In the genomic region with DNA sequence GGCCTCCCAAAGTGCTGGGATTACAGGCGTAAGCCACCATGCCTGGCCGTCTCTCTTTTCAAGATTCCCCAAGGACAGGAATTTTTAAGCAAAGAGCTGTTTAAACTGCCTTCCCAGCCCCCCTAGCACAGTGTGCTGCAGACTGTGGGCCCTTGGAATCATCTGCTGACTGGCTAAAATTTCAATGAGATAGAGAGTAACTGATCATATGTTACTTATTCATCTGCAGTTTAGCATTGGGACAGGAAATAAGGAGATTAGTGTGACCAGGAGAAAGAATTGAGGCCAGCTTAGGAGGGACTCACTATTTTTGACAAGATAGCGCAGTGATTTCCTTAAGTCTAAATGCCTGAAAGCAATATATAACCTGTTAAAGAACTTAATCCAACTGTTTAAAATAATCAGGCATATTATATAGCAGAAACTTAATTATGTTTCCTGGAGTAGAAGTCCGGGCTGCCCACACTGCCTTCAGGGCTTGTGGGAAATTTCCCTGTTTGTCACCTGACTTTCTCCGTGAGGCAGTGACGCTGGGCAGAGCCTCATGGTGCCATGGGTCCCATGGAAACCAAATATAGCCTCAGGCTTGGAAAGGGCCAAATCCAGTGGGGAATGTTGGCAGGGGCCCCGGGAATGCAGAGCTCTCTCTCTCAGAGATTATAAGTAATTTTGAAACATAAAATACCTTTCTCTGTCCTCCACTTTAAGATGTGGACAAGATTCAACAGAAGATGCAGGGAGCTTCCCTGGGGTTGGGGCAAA, we compare ENCODE assay signal across 11 cellular contexts. TPM values are rescaled to one million over a fixed set of nuclear protein-coding genes. Genes with fewer than 3 reads are reported as not detected.
DNase-seq lines count a peak whose midpoint lies in the region; ATAC-seq and TF ChIP-seq lines count a peak whose summit lies in the region.
"Had no signal": no experiment of that assay in that cellular context is flagged by ENCODE, and none has a peak within 500 bp of the region (broad histone marks: within the 10 kb centered on the region; RNA-seq: fewer than 3 reads in every experiment).

No MANE protein-coding gene starts in this region.

- CTCF ChIA-PET in SK-N-SH (lab: Yijun Ruan, JAX): interaction anchor here (1.4 to 3.2 kb wide), 2 partner anchors 21 to 45 kb away, joined by 11 to 28 read pairs; no protein-coding TSS in a partner anchor

- no peaks in the 10 kb centered on the region for H3K27me3 ChIP-seq in GM23248 (replicated peaks; ENCODE audit: insufficient read depth)
- H3K27me3 ChIP-seq in SK-N-SH (ENCODE audit: insufficient read depth): no peaks in the 10 kb centered on the region; the same call in 1 of the 2 replicates
- H3K27me3 ChIP-seq in gastroesophageal sphincter: no peaks in the 10 kb centered on the region
- no peaks in the 10 kb centered on the region for H3K27me3 ChIP-seq in effector memory CD4-positive, alpha-beta T cell (replicated peaks; ENCODE audit: control insufficient read depth, insufficient read depth, low read length, poor library complexity, severe bottlenecking)

- TF ChIP-seq POLR2A in gastroesophageal sphincter (IDR thresholded peaks at IDR 0.05): no peak

- in situ Hi-C loops in GM23248 (cut with MboI): no loop called here

- intact Hi-C loops in activated T-helper 1 cell treated with anti-CD3 and anti-CD28 coated beads, Interleukin-12 subunit alpha, Interleukin-12 subunit beta, Interleukin-2, Interleukin-4 antibody, amounts not matched to agents 30 ng/mL and 10 ng/mL and 1 ng/mL, durations not matched to agents 14 hours and 24 hours and 36 hours (cut with micrococcal nuclease): no loop called here

- H3K36me3 ChIP-seq in GM23248 (ENCODE audit: low read depth) (no peaks in the 10 kb centered on the region), SK-N-SH (replicated peaks in 1 of 2; ENCODE audit: control insufficient read depth in 1 of 2, insufficient read depth in 2 of 2, low read length in 1 of 2) (no peaks in the 10 kb centered on the region), gastroesophageal sphincter (peaks cover 0 to 52% of the 10 kb centered on the region in 2 donors)
- no peaks in the 10 kb centered on the region for H3K36me3 ChIP-seq in effector memory CD4-positive, alpha-beta T cell (ENCODE audit: control insufficient read depth, insufficient read depth, low read length)

- H3K4me3 ChIP-seq in GM23248 (no peak overlapping the region), SK-N-SH (ENCODE audit: low read depth in 2 of 2, low read length in 1 of 2) (no peak overlapping the region), gastroesophageal sphincter (no peak overlapping the region)
- H3K4me3 ChIP-seq in effector memory CD4-positive, alpha-beta T cell (ENCODE audit: insufficient read depth, low read depth, low read length, poor library complexity, severe bottlenecking): no peak overlapping the region

- TF ChIP-seq CTCF in SK-N-SH (IDR thresholded peaks at IDR 0.05): no peak
- TF ChIP-seq CTCF in gastroesophageal sphincter (IDR thresholded peaks at IDR 0.05): no peak

- no peak overlapping the region for H3K27ac Mint-ChIP-seq in activated T-helper 1 cell treated with anti-CD3 and anti-CD28 coated beads, Interleukin-12 subunit alpha, Interleukin-12 subunit beta, Interleukin-2, Interleukin-4 antibody, amounts not matched to agents 30 ng/mL and 10 ng/mL and 1 ng/mL, durations not matched to agents 14 hours and 24 hours and 36 hours
- H3K27ac Mint-ChIP-seq: dendritic cell treated with granulocyte-macrophage colony-stimulating factor and Interleukin-4, amounts not matched to agents 40 ng/mL and 50 ng/mL, for 4 days had no signal

- H3K36me3 Mint-ChIP-seq in activated T-helper 1 cell treated with anti-CD3 and anti-CD28 coated beads, Interleukin-12 subunit alpha, Interleukin-12 subunit beta, Interleukin-2, Interleukin-4 antibody, amounts not matched to agents 30 ng/mL and 10 ng/mL and 1 ng/mL, durations not matched to agents 14 hours and 24 hours and 36 hours (ENCODE audit: low read depth): no peaks in the 10 kb centered on the region

- H3K9ac ChIP-seq in GM23248 (peak overlapping the region; percentile 42), SK-N-SH (no peak overlapping the region)

- H3K79me2 ChIP-seq in GM23248 (ENCODE audit: insufficient read depth) (no peaks in the 10 kb centered on the region), SK-N-SH (ENCODE audit: insufficient read depth) (no peaks in the 10 kb centered on the region)

- no peaks in the 10 kb centered on the region for H3K4me1 Mint-ChIP-seq in activated T-helper 1 cell treated with anti-CD3 and anti-CD28 coated beads, Interleukin-12 subunit alpha, Interleukin-12 subunit beta, Interleukin-2, Interleukin-4 antibody, amounts not matched to agents 30 ng/mL and 10 ng/mL and 1 ng/mL, durations not matched to agents 14 hours and 24 hours and 36 hours (ENCODE audit: low read depth)

- ATAC-seq in gastroesophageal sphincter: peak; percentile 79
- no peak for ATAC-seq in HG03045 (IDR thresholded peaks at IDR 0.05; ENCODE audit: unreplicated experiment)
- no peak for ATAC-seq in GM18520 (IDR thresholded peaks at IDR 0.05; ENCODE audit: unreplicated experiment)

- H2AFZ ChIP-seq in GM23248 (0 out of 2 replicates have a peak overlapping the region, but pooled peaks have one; percentile 13), SK-N-SH (ENCODE audit: low read depth) (no peak overlapping the region)

- H3K9me3 ChIP-seq in GM23248 (ENCODE audit: low read depth) (no peaks in the 10 kb centered on the region), SK-N-SH (no peaks in the 10 kb centered on the region), gastroesophageal sphincter (no peaks in the 10 kb centered on the region)
- no peaks in the 10 kb centered on the region for H3K9me3 ChIP-seq in effector memory CD4-positive, alpha-beta T cell (ENCODE audit: control insufficient read depth, low read length)

- H3K27me3 Mint-ChIP-seq in activated T-helper 1 cell treated with anti-CD3 and anti-CD28 coated beads, Interleukin-12 subunit alpha, Interleukin-12 subunit beta, Interleukin-2, Interleukin-4 antibody, amounts not matched to agents 30 ng/mL and 10 ng/mL and 1 ng/mL, durations not matched to agents 14 hours and 24 hours and 36 hours (ENCODE audit: insufficient read depth): peaks cover 14% of the 10 kb centered on the region
- H3K27me3 Mint-ChIP-seq: dendritic cell treated with granulocyte-macrophage colony-stimulating factor and Interleukin-4, amounts not matched to agents 40 ng/mL and 50 ng/mL, for 4 days had no signal

- POLR2A ChIA-PET in SK-N-SH (lab: Yijun Ruan, JAX): no interaction called here

- H3K27ac ChIP-seq in GM23248 (no peak overlapping the region), SK-N-SH (ENCODE audit: low read depth in 2 of 2, low read length in 1 of 2) (no peak overlapping the region), gastroesophageal sphincter (peak overlapping the region; percentile 72 to 95 (median 87))
- H3K27ac ChIP-seq in effector memory CD4-positive, alpha-beta T cell (ENCODE audit: insufficient read depth, low read length, poor library complexity, severe bottlenecking): no peak overlapping the region
- H3K27ac ChIP-seq: HL-60 had no signal

- H3K4me2 ChIP-seq in GM23248 (ENCODE audit: unreplicated experiment) (no peak overlapping the region), SK-N-SH (no peak overlapping the region)

- DNase-seq in GM23248 (peak; percentile 90), SK-N-SH (peak; percentile 39), renal cortical epithelial cell (ENCODE audit: low read depth) (peak; percentile 85)
- no peak for DNase-seq in activated T-helper 1 cell treated with anti-CD3 and anti-CD28 coated beads, Interleukin-12 subunit alpha, Interleukin-12 subunit beta, Interleukin-2, Interleukin-4 antibody, amounts not matched to agents 30 ng/mL and 10 ng/mL and 1 ng/mL, durations not matched to agents 14 hours and 24 hours and 36 hours (ENCODE audit: low spot score)
- no peak for DNase-seq in effector memory CD4-positive, alpha-beta T cell

- no peaks in the 10 kb centered on the region for H3K9me3 Mint-ChIP-seq in activated T-helper 1 cell treated with anti-CD3 and anti-CD28 coated beads, Interleukin-12 subunit alpha, Interleukin-12 subunit beta, Interleukin-2, Interleukin-4 antibody, amounts not matched to agents 30 ng/mL and 10 ng/mL and 1 ng/mL, durations not matched to agents 14 hours and 24 hours and 36 hours
- H3K9me3 Mint-ChIP-seq: dendritic cell treated with granulocyte-macrophage colony-stimulating factor and Interleukin-4, amounts not matched to agents 40 ng/mL and 50 ng/mL, for 4 days had no signal

- no peak overlapping the region for H3K4me3 Mint-ChIP-seq in activated T-helper 1 cell treated with anti-CD3 and anti-CD28 coated beads, Interleukin-12 subunit alpha, Interleukin-12 subunit beta, Interleukin-2, Interleukin-4 antibody, amounts not matched to agents 30 ng/mL and 10 ng/mL and 1 ng/mL, durations not matched to agents 14 hours and 24 hours and 36 hours
- H3K4me3 Mint-ChIP-seq: dendritic cell treated with granulocyte-macrophage colony-stimulating factor and Interleukin-4, amounts not matched to agents 40 ng/mL and 50 ng/mL, for 4 days had no signal

- WGBS in GM23248 (ENCODE audit: low coverage in 1 of 2, low lambda C conversion rate in 2 of 2, missing lambda C conversion rate in 2 of 2), 2 experiments: 54 to 55% methylated on average over 7 of the region's 7 CpGs
- WGBS in SK-N-SH (ENCODE audit: low lambda C conversion rate): 30% methylated on average over 7 of the region's 7 CpGs
- 36 to 40% methylated on average over 2 to 5 of the region's 7 CpGs for WGBS in gastroesophageal sphincter (ENCODE audit: low coverage in 1 of 2), 2 donors

- TF ChIP-seq EP300 in SK-N-SH (IDR thresholded peaks at IDR 0.05; ENCODE audit: borderline replicate concordance in 1 of 2, low read depth in 1 of 2, low read length in 1 of 2) (no peak), gastroesophageal sphincter (IDR thresholded peaks at IDR 0.05) (peak; percentile 22)

- H4K20me1 ChIP-seq in GM23248 (ENCODE audit: insufficient read depth): no peaks in the 10 kb centered on the region
- no peaks in the 10 kb centered on the region for H4K20me1 ChIP-seq in SK-N-SH (ENCODE audit: insufficient read depth)

- H3K9me2 ChIP-seq in GM23248 (ENCODE audit: insufficient read depth) (no peaks in the 10 kb centered on the region), SK-N-SH (no peaks in the 10 kb centered on the region)

- H3K4me1 ChIP-seq in GM23248 (ENCODE audit: insufficient read depth): peaks cover 26% of the 10 kb centered on the region
- H3K4me1 ChIP-seq in SK-N-SH (ENCODE audit: control insufficient read depth in 1 of 2, insufficient read depth in 2 of 2, low read depth in 1 of 2, low read length in 1 of 2): no peaks in the 10 kb centered on the region; a peak in 1 of 4 replicates
- peaks cover 12 to 87% (median 16%) of the 10 kb centered on the region in 3 donors for H3K4me1 ChIP-seq in gastroesophageal sphincter
- H3K4me1 ChIP-seq in effector memory CD4-positive, alpha-beta T cell (ENCODE audit: control insufficient read depth, insufficient read depth, low read length, poor library complexity, severe bottlenecking): no peaks in the 10 kb centered on the region

- H3F3A ChIP-seq in GM23248 (ENCODE audit: insufficient read depth) (peaks cover 7% of the 10 kb centered on the region; the same call in 1 of the 2 replicates), SK-N-SH (replicated peaks; ENCODE audit: insufficient read depth) (no peaks in the 10 kb centered on the region)

- TF ChIP-seq RAD21 in SK-N-SH (IDR thresholded peaks at IDR 0.05; ENCODE audit: low read length): no peak

RNA-seq across cellular contexts. Expression of gene CEBPE, which starts 22.8 kb away (rescaled TPM):
- not detected in 2 replicates for total RNA-seq in GM23248 (2014; rRNA removed; shearing (Covaris generic))
- polyA plus RNA-seq in GM23248 (2016; fragmentation: Nextera tagmentation; extraction: Ambion mirVana): not detected in 2 replicates
- not detected in 2 replicates for polyA plus RNA-seq in SK-N-SH (2012; rRNA removed)
- not detected in 2 replicates for polyA plus RNA-seq in SK-N-SH (2012; cell fraction: cytosol; rRNA removed)
- not detected in 2 replicates for polyA plus RNA-seq in SK-N-SH (2012; cell fraction: nucleus; rRNA removed)
- not detected for total RNA-seq in gastroesophageal sphincter
- not detected in 2 replicates for total RNA-seq in renal cortical epithelial cell
- not detected in 2 replicates for total RNA-seq in activated T-helper 1 cell treated with anti-CD3 and anti-CD28 coated beads, Interleukin-12 subunit alpha, Interleukin-12 subunit beta, Interleukin-2, Interleukin-4 antibody, amounts not matched to agents 30 ng/mL and 10 ng/mL and 1 ng/mL, durations not matched to agents 14 hours and 24 hours and 36 hours
- total RNA-seq: mesenteric fat pad had no signal

RNA-seq across cellular contexts. Expression of gene CIROP, which starts 37.1 kb away (rescaled TPM):
- total RNA-seq in GM23248 (2014; rRNA removed; shearing (Covaris generic)): not detected in 2 replicates
- 0.09 TPM in 1 of 2 replicates, not detected in the other for polyA plus RNA-seq in GM23248 (2016; fragmentation: Nextera tagmentation; extraction: Ambion mirVana)
- polyA plus RNA-seq in SK-N-SH (2012; rRNA removed): not detected in 2 replicates
- polyA plus RNA-seq in SK-N-SH (2012; cell fraction: cytosol; rRNA removed): not detected in 2 replicates
- not detected in 2 replicates for polyA plus RNA-seq in SK-N-SH (2012; cell fraction: nucleus; rRNA removed)
- total RNA-seq in gastroesophageal sphincter: under 1 TPM in 2 of 4 donors, not detected in 2; 0.13 to 0.31 TPM
- not detected in 2 replicates for total RNA-seq in renal cortical epithelial cell
- not detected in 2 replicates for total RNA-seq in activated T-helper 1 cell treated with anti-CD3 and anti-CD28 coated beads, Interleukin-12 subunit alpha, Interleukin-12 subunit beta, Interleukin-2, Interleukin-4 antibody, amounts not matched to agents 30 ng/mL and 10 ng/mL and 1 ng/mL, durations not matched to agents 14 hours and 24 hours and 36 hours
- total RNA-seq: mesenteric fat pad had no signal

RNA-seq across cellular contexts. Expression of gene SLC7A8, which starts 41.6 kb away (rescaled TPM):
- total RNA-seq in GM23248 (2014; rRNA removed; shearing (Covaris generic)): 2.7 and 6.7 TPM in 2 replicates
- 9.8 and 9.9 TPM in 2 replicates for polyA plus RNA-seq in GM23248 (2016; fragmentation: Nextera tagmentation; extraction: Ambion mirVana)
- polyA plus RNA-seq in SK-N-SH (2012; rRNA removed): 0.96 and 1.4 TPM in 2 replicates
- 0.75 and 1.4 TPM in 2 replicates for polyA plus RNA-seq in SK-N-SH (2012; cell fraction: cytosol; rRNA removed)
- 1.1 and 1.2 TPM in 2 replicates for polyA plus RNA-seq in SK-N-SH (2012; cell fraction: nucleus; rRNA removed)
- 10 to 100 TPM; 21.6 to 56.7 (median 32.2) TPM for total RNA-seq in gastroesophageal sphincter
- under 0.01 and 1.1 TPM in 2 replicates for total RNA-seq in renal cortical epithelial cell
- total RNA-seq in activated T-helper 1 cell treated with anti-CD3 and anti-CD28 coated beads, Interleukin-12 subunit alpha, Interleukin-12 subunit beta, Interleukin-2, Interleukin-4 antibody, amounts not matched to agents 30 ng/mL and 10 ng/mL and 1 ng/mL, durations not matched to agents 14 hours and 24 hours and 36 hours: not detected in 2 replicates

RNA-seq across cellular contexts. Expression of gene C14orf119, which starts 46.6 kb away (rescaled TPM):
- 48.7 and 55.5 TPM in 2 replicates for total RNA-seq in GM23248 (2014; rRNA removed; shearing (Covaris generic))
- polyA plus RNA-seq in GM23248 (2016; fragmentation: Nextera tagmentation; extraction: Ambion mirVana): 157 and 166 TPM in 2 replicates
- polyA plus RNA-seq in SK-N-SH (2012; rRNA removed): 55.2 and 73.3 TPM in 2 replicates
- polyA plus RNA-seq in SK-N-SH (2012; cell fraction: cytosol; rRNA removed): 58.8 and 59.3 TPM in 2 replicates
- 28.4 and 47.1 TPM in 2 replicates for polyA plus RNA-seq in SK-N-SH (2012; cell fraction: nucleus; rRNA removed)
- total RNA-seq in gastroesophageal sphincter: 10 to 100 TPM; 31.3 to 38.2 (median 33.4) TPM
- 61.6 and 71.0 TPM in 2 replicates for total RNA-seq in renal cortical epithelial cell
- total RNA-seq in activated T-helper 1 cell treated with anti-CD3 and anti-CD28 coated beads, Interleukin-12 subunit alpha, Interleukin-12 subunit beta, Interleukin-2, Interleukin-4 antibody, amounts not matched to agents 30 ng/mL and 10 ng/mL and 1 ng/mL, durations not matched to agents 14 hours and 24 hours and 36 hours: 49.7 and 55.6 TPM in 2 replicates

RNA-seq across cellular contexts. Expression of gene ACIN1, which starts 47.0 kb away (rescaled TPM):
- 61.0 and 63.7 TPM in 2 replicates for total RNA-seq in GM23248 (2014; rRNA removed; shearing (Covaris generic))
- polyA plus RNA-seq in GM23248 (2016; fragmentation: Nextera tagmentation; extraction: Ambion mirVana) (28.8 and 35.5 TPM in 2 replicates), SK-N-SH (2012; rRNA removed) (159 and 195 TPM in 2 replicates)
- 67.5 and 71.7 TPM in 2 replicates for polyA plus RNA-seq in SK-N-SH (2012; cell fraction: cytosol; rRNA removed)
- polyA plus RNA-seq in SK-N-SH (2012; cell fraction: nucleus; rRNA removed): 543 and 819 TPM in 2 replicates
- total RNA-seq in gastroesophageal sphincter (100 to 1,000 TPM in 1 of 4 donors, 10 to 100 TPM in 3; 55.7 to 121 (median 91.8) TPM), renal cortical epithelial cell (34.0 and 103 TPM in 2 replicates)
- 221 and 225 TPM in 2 replicates for total RNA-seq in activated T-helper 1 cell treated with anti-CD3 and anti-CD28 coated beads, Interleukin-12 subunit alpha, Interleukin-12 subunit beta, Interleukin-2, Interleukin-4 antibody, amounts not matched to agents 30 ng/mL and 10 ng/mL and 1 ng/mL, durations not matched to agents 14 hours and 24 hours and 36 hours

Comparison
In these comparisons a context has a peak if more than half of its experiments do, and no peak if none do; other contexts are left out.
1. DNase-seq: peak in GM23248 (single experiment), SK-N-SH (single experiment) and renal cortical epithelial cell (single experiment); none in activated T-helper 1 cell treated with anti-CD3 and anti-CD28 coated beads, Interleukin-12 subunit alpha, Interleukin-12 subunit beta, Interleukin-2, Interleukin-4 antibody, amounts not matched to agents 30 ng/mL and 10 ng/mL and 1 ng/mL, durations not matched to agents 14 hours and 24 hours and 36 hours (single experiment) and effector memory CD4-positive, alpha-beta T cell (0 of 3).
2. H3K27ac ChIP-seq: peak in gastroesophageal sphincter (4 of 4); none in GM23248 (single experiment), SK-N-SH (0 of 2) and effector memory CD4-positive, alpha-beta T cell (single experiment).